Comparison of ENCODE assay signal across 14 cellular contexts in genomic region chr14:58060077-58060476, GRCh38.
"Had no signal": no experiment of that assay in that cellular context is flagged by ENCODE, and none has a peak within 500 bp of the region (broad histone marks: within the 10 kb centered on the region; RNA-seq: fewer than 3 reads in every experiment).

No MANE protein-coding gene starts in this region.

- DNase-seq: activated naive CD4-positive, alpha-beta T cell treated with Interleukin-2 at 50 U/mL for 16 hours; aorta; erythroblast; mesendoderm; natural killer cell; retina; stimulated activated CD4-positive, alpha-beta T cell treated with anti-CD3 and anti-CD28 coated beads, Interleukin-2, amount 100 ng/mL, for 48 hours; stimulated activated naive B cell treated with anti-CD40 and anti-IgM and Interleukin-4, amounts not matched to agents 10 μg/mL and 1 μg/mL and 100 μg/mL, for 72 hours; thyroid gland had no signal

- ATAC-seq: activated CD4-positive, CD25-positive, alpha-beta regulatory T cell treated with anti-CD3 and anti-CD28 coated beads, Interleukin-2, amount 50 U/mL, for 24 hours; activated T-helper 17 cell treated with anti-CD3 and anti-CD28 coated beads, Interleukin-2, amount 50 U/mL, for 72 hours; natural killer cell; stimulated activated naive B cell treated with anti-CD40 and anti-IgM and Interleukin-4, amounts not matched to agents 10 μg/mL and 1 μg/mL and 100 μg/mL, for 72 hours had no signal

- H3K27me3 ChIP-seq: cardiac muscle cell, hepatocyte, neutrophil, thyroid gland had no signal

- H3K9me3 ChIP-seq: neutrophil, thyroid gland had no signal

- H3K27ac ChIP-seq: cardiac muscle cell, hepatocyte, neutrophil, thyroid gland had no signal

- H3K36me3 ChIP-seq: neutrophil, thyroid gland had no signal

- H3K4me1 ChIP-seq: thyroid gland had no signal

- H3K4me3 ChIP-seq: cardiac muscle cell, hepatocyte, thyroid gland had no signal
